In the genomic region with DNA sequence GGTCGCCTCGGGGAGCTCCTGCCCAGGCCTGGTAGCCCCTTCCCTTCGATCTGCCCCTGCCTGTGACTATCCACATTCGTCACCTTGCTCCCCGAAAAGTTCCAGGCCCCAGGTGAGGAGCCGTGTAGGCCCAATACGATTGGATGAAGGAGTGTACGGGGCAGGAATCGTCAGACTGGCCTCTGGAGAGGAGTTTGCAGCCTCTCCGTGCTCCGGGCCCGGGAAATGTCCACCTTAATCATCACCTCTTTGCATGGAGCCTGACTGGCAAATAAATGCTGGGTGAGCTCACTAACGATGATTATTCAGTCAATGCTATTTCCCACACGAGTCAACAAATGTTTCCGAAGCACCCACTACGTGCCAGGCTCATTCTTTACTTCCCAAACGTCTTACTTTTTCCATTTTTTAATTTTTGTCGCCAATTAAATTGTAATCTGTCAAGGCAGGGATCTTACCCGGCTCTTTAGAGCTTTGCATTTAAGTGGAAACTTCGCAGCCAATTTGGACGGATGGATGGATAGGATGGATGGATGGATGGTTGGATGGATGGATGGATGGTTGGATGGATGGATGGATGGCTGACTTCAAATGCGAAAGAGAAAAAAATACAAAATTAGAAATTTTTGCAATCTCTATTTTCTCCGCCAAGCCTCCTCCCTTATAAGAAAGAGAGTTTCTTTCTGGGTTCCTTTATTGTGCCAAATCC, we compare ENCODE assay signal across 8 cellular contexts. TPM values are rescaled to one million over a fixed set of nuclear protein-coding genes. Genes with fewer than 3 reads are reported as not detected.
DNase-seq lines count a peak whose midpoint lies in the region; ATAC-seq and TF ChIP-seq lines count a peak whose summit lies in the region.

No MANE protein-coding gene starts in this region.

- TF ChIP-seq POLR2A in right lobe of liver (IDR thresholded peaks at IDR 0.05): no peak
- TF ChIP-seq POLR2A in testis (IDR thresholded peaks at IDR 0.05): no peak

- H3K4me3 ChIP-seq in GM08714 (ENCODE audit: low read length): peak overlapping the region; percentile 79
- peak overlapping the region; percentile 83 for H3K4me3 ChIP-seq in GM23248
- peak overlapping the region; percentile 56 to 79 (median 67) for H3K4me3 ChIP-seq in right lobe of liver
- peak overlapping the region; percentile 79 to 86 for H3K4me3 ChIP-seq in testis

- H3K27me3 ChIP-seq in GM23248 (replicated peaks; ENCODE audit: insufficient read depth): no peaks in the 10 kb centered on the region
- no peaks in the 10 kb centered on the region for H3K27me3 ChIP-seq in right lobe of liver
- no peaks in the 10 kb centered on the region for H3K27me3 ChIP-seq in testis

- in situ Hi-C loops in GM23248 (cut with MboI) (no loop called here), GM13976 (cut with MboI; ENCODE audit: low sequenced_read_pairs, unreplicated experiment) (no loop called here)

- peak overlapping the region; percentile 99 for H2AFZ ChIP-seq in GM23248

- intact Hi-C loops in right lobe of liver (cut with DNase I): no loop called here
- intact Hi-C loops in testis (cut with DNase I; ENCODE audit: low total_unique reads): no loop called here

- peak overlapping the region; percentile 87 for H3K27ac ChIP-seq in GM23248
- H3K27ac ChIP-seq in right lobe of liver: peak overlapping the region; percentile 85 to 93 (median 90)
- peak overlapping the region; percentile 95 to 98 for H3K27ac ChIP-seq in testis

- H3K36me3 ChIP-seq in GM23248 (ENCODE audit: low read depth) (no peaks in the 10 kb centered on the region), right lobe of liver (no peaks in the 10 kb centered on the region), testis (ENCODE audit: low read depth, missing control alignments) (no peaks in the 10 kb centered on the region)

- peak; percentile 40 to 59 (median 50) for ATAC-seq in right lobe of liver

- DNase-seq in GM23248 (peak; percentile 80), NCI-H510A treated with DMSO at 0.1 percent for 48 hours (lab: John Stamatoyannopoulos, UW) (peak; percentile 66), cerebellar cortex (ENCODE audit: low spot score) (peak; percentile 73), right lobe of liver (no peak), testis (no peak), GM13976 (ENCODE audit: low spot score) (no peak), GOT3 (lab: John Stamatoyannopoulos, UW) (no peak)

- peak overlapping the region; percentile 90 for H3K9ac ChIP-seq in GM23248

- H3K4me1 ChIP-seq in GM23248 (ENCODE audit: insufficient read depth) (peaks cover 10% of the 10 kb centered on the region; the same call in 1 of the 2 replicates), right lobe of liver (peaks cover 0 to 3% (median 0%) of the 10 kb centered on the region in 4 donors), testis (peaks cover 7% of the 10 kb centered on the region)

- peak overlapping the region; percentile 76 for H3K4me2 ChIP-seq in GM23248 (ENCODE audit: unreplicated experiment)

- 18 to 22% methylated on average over 23 of the region's 23 CpGs for WGBS in GM23248 (ENCODE audit: low coverage in 1 of 2, low lambda C conversion rate in 2 of 2, missing lambda C conversion rate in 2 of 2), 2 experiments
- 34% methylated on average over 11 of the region's 23 CpGs for WGBS in right lobe of liver (ENCODE audit: insufficient coverage, low coverage, low lambda C conversion rate, missing lambda C conversion rate)
- 13 to 17% methylated on average over 18 to 23 of the region's 23 CpGs for WGBS in testis, 2 donors

- no peak for TF ChIP-seq CTCF in right lobe of liver (IDR thresholded peaks at IDR 0.05)
- TF ChIP-seq CTCF in testis (IDR thresholded peaks at IDR 0.05): no peak
- no peak for TF ChIP-seq CTCF in GM13976 (IDR thresholded peaks at IDR 0.05; ENCODE audit: borderline replicate concordance, control extremely low read depth, extremely low read depth, insufficient read depth, missing control alignments)

- peaks cover 28% of the 10 kb centered on the region for H3F3A ChIP-seq in GM23248 (ENCODE audit: insufficient read depth)

- no peaks in the 10 kb centered on the region for H3K9me2 ChIP-seq in GM23248 (ENCODE audit: insufficient read depth)

- no peaks in the 10 kb centered on the region for H4K20me1 ChIP-seq in GM23248 (ENCODE audit: insufficient read depth)

- H3K79me2 ChIP-seq in GM23248 (ENCODE audit: insufficient read depth): no peaks in the 10 kb centered on the region

- H3K9me3 ChIP-seq in GM23248 (ENCODE audit: low read depth) (no peaks in the 10 kb centered on the region), right lobe of liver (no peaks in the 10 kb centered on the region), testis (no peaks in the 10 kb centered on the region)

RNA-seq across cellular contexts. Expression of a gene that starts 45.8 kb away (rescaled TPM):
- total RNA-seq in GM23248 (2014; rRNA removed; shearing (Covaris generic)): 12.9 and 18.3 TPM in 2 replicates
- polyA plus RNA-seq in GM23248 (2016; fragmentation: Nextera tagmentation; extraction: Ambion mirVana) (12.9 and 14.2 TPM in 2 replicates), testis (ENCODE audit: insufficient read depth, low read depth, low replicate concordance) (9.5 TPM)
- total RNA-seq in right lobe of liver (10 to 100 TPM in 2 of 6 experiments, 1 to 10 TPM in 4; 8.6 to 11.9 (median 9.6) TPM), testis (10 to 100 TPM in 1 of 2 donors, 1 to 10 TPM in 1; 8.7 to 10.1 TPM)

RNA-seq across cellular contexts. Expression of a gene that starts 51.5 kb away (rescaled TPM):
- 7.7 and 8.1 TPM in 2 replicates for total RNA-seq in GM23248 (2014; rRNA removed; shearing (Covaris generic))
- 5.8 and 6.3 TPM in 2 replicates for polyA plus RNA-seq in GM23248 (2016; fragmentation: Nextera tagmentation; extraction: Ambion mirVana)
- total RNA-seq in right lobe of liver: 1 to 10 TPM; 4.1 to 7.9 (median 5.0) TPM
- total RNA-seq in testis: 1 to 10 TPM; 2.0 to 3.3 TPM
- polyA plus RNA-seq in testis (ENCODE audit: insufficient read depth, low read depth, low replicate concordance): 2.7 TPM

Comparison
In these comparisons a context has a peak if more than half of its experiments do, and no peak if none do; other contexts are left out.
1. DNase-seq: peak in GM23248 (single experiment), NCI-H510A treated with DMSO at 0.1 percent for 48 hours (single experiment) and cerebellar cortex (single experiment); none in right lobe of liver (0 of 3), testis (single experiment), GM13976 (single experiment) and GOT3 (single experiment).
2. Peak in every context shown above with its lines, with median percentiles within 50 percentile points of each other: H3K4me3 ChIP-seq and H3K27ac ChIP-seq.